In genomic region chr16:81723098-81723723, GRCh38 we compare ENCODE assay signal across 8 cellular contexts. TPM values are rescaled to one million over a fixed set of nuclear protein-coding genes. Genes with fewer than 3 reads are reported as not detected.
DNase-seq lines count a peak whose midpoint lies in the region; ATAC-seq, FAIRE-seq and TF ChIP-seq lines count a peak whose summit lies in the region.

No MANE protein-coding gene starts in this region.

- intact Hi-C loops in pancreas (cut with DNase I): loop anchor here in 1 of 3 donors (5.0 kb wide), 2 partner anchors 101 to 321 kb away; no protein-coding TSS in a partner anchor

- TF ChIP-seq CTCF in DND-41 (IDR thresholded peaks at IDR 0.05; ENCODE audit: borderline replicate concordance, extremely low read depth, low read length, poor library complexity, severe bottlenecking): peak; percentile 84
- peak; percentile 29 to 62 (median 48) for TF ChIP-seq CTCF in pancreas (IDR thresholded peaks at IDR 0.05)

- no peak overlapping the region for H2AFZ ChIP-seq in DND-41 (ENCODE audit: low read depth, low read length)

- no peaks in the 10 kb centered on the region for H4K20me1 ChIP-seq in DND-41 (ENCODE audit: insufficient read depth, low read length)

- peak; percentile 99 for ATAC-seq in DND-41 (ENCODE audit: insufficient read depth, low read depth)
- peak; percentile 79 for ATAC-seq in GM21381 (IDR thresholded peaks at IDR 0.05; ENCODE audit: unreplicated experiment)
- ATAC-seq in pancreas: peak; percentile 88 to 98 (median 96)

- H3K4me3 ChIP-seq in DND-41 (ENCODE audit: low read depth in 1 of 2, low read length in 2 of 2) (no peak overlapping the region), pancreas (no peak overlapping the region)

- no peak for FAIRE-seq in pancreas (lab: Jason Lieb, UNC)

- H3K9ac ChIP-seq in DND-41 (ENCODE audit: low read depth, low read length): no peak overlapping the region

- no peak overlapping the region for H3K27ac ChIP-seq in DND-41 (ENCODE audit: low read length)
- H3K27ac ChIP-seq in pancreas: no peak overlapping the region

- no peak overlapping the region for H3K4me2 ChIP-seq in DND-41 (ENCODE audit: insufficient read depth, low read length)

- no peaks in the 10 kb centered on the region for H3K4me1 ChIP-seq in DND-41 (ENCODE audit: insufficient read depth, low read length)
- H3K4me1 ChIP-seq in pancreas: no peaks in the 10 kb centered on the region

- peak; percentile 49 for DNase-seq in DND-41
- DNase-seq in HuH-7 (ENCODE audit: low spot score): peak; percentile 90
- peak; percentile 46 for DNase-seq in NCI-H774 (lab: John Stamatoyannopoulos, UW)
- peak; percentile 27 for DNase-seq in activated T-cell treated with anti-CD3 and anti-CD28 coated beads for 4 hours
- peak; percentile 57 for DNase-seq in foreskin melanocyte
- peak in 2 of 6 donors; percentile 32 to 45 for DNase-seq in pancreas
- DNase-seq in GOT3 (lab: John Stamatoyannopoulos, UW): no peak

- no peaks in the 10 kb centered on the region for H3K36me3 ChIP-seq in DND-41 (ENCODE audit: insufficient read depth, low read length)
- H3K36me3 ChIP-seq in pancreas: no peaks in the 10 kb centered on the region

- H3K27me3 ChIP-seq in DND-41 (ENCODE audit: insufficient read depth, low read length, poor library complexity) (no peaks in the 10 kb centered on the region), pancreas (no peaks in the 10 kb centered on the region)

- no peaks in the 10 kb centered on the region for H3K79me2 ChIP-seq in DND-41 (ENCODE audit: insufficient read depth, low read length)

- 20 to 31% methylated on average over 8 of the region's 8 CpGs for WGBS in pancreas, 2 donors

- H3K9me3 ChIP-seq in DND-41 (ENCODE audit: insufficient read depth, low read length, severe bottlenecking): no peaks in the 10 kb centered on the region
- H3K9me3 ChIP-seq in pancreas: no peaks in the 10 kb centered on the region

RNA-seq across cellular contexts. Expression of gene PLCG2, which starts 55.9 kb away (rescaled TPM):
- total RNA-seq in pancreas: 10 to 100 TPM in 1 of 6 donors, 1 to 10 TPM in 5; 3.7 to 23.6 (median 6.8) TPM
- 10 to 100 TPM; 10.5 to 11.6 TPM for polyA plus RNA-seq in pancreas
